Comparison of ENCODE assay signal across 22 cellular contexts in genomic region chr5:132239776-132240175, GRCh38. TPM values are rescaled to one million over a fixed set of nuclear protein-coding genes. Genes with fewer than 3 reads are reported as not detected.
DNase-seq lines count a peak whose midpoint lies in the region; ATAC-seq and TF ChIP-seq lines count a peak whose summit lies in the region.
"Had no signal": no experiment of that assay in that cellular context is flagged by ENCODE, and none has a peak within 500 bp of the region (broad histone marks: within the 10 kb centered on the region; RNA-seq: fewer than 3 reads in every experiment).

No MANE protein-coding gene starts in this region.

- H3K36me3 Mint-ChIP-seq in natural killer cell treated with Interleukin-12 subunit alpha and Interleukin-12 subunit beta and Interleukin-15 and Interleukin-18, amount 100 ng/mL, for 72 hours = peaks cover 7% of the 10 kb centered on the region
- peaks cover 8% of the 10 kb centered on the region for H3K36me3 Mint-ChIP-seq in natural killer cell

- no peaks in the 10 kb centered on the region for H3K36me3 ChIP-seq in uterus
- H3K36me3 ChIP-seq: BE2C had no signal

- intact Hi-C loops in natural killer cell (cut with micrococcal nuclease) (no loop called here), sciatic nerve (cut with DNase I) (loop anchor here (10.0 kb wide), 1 partner anchor 55 kb away; the partner anchor contains the start of gene SLC22A4), uterus (cut with DNase I; ENCODE audit: low total_unique reads) (no loop called here)

- H3K4me3 ChIP-seq in coronary artery (no peak overlapping the region), uterus (no peak overlapping the region)
- H3K4me3 ChIP-seq: A549 had no signal

- H3K9me3 Mint-ChIP-seq in natural killer cell treated with Interleukin-12 subunit alpha and Interleukin-12 subunit beta and Interleukin-15 and Interleukin-18, amount 100 ng/mL, for 72 hours = peaks cover 4% of the 10 kb centered on the region
- H3K9me3 Mint-ChIP-seq in natural killer cell = peaks cover 2 to 3% of the 10 kb centered on the region in 2 donors

- H3K4me3 Mint-ChIP-seq in natural killer cell treated with Interleukin-12 subunit alpha and Interleukin-12 subunit beta and Interleukin-15 and Interleukin-18, amount 100 ng/mL, for 72 hours = no peak overlapping the region
- no peak overlapping the region for H3K4me3 Mint-ChIP-seq in natural killer cell
- H3K4me3 Mint-ChIP-seq: CD4-positive, CD25-positive, alpha-beta regulatory T cell had no signal

- H3K27me3 ChIP-seq in uterus = no peaks in the 10 kb centered on the region
- H3K27me3 ChIP-seq: BE2C had no signal

- H3K27ac ChIP-seq in coronary artery (no peak overlapping the region), uterus (no peak overlapping the region)
- H3K27ac ChIP-seq: A549, HL-60 had no signal

- TF ChIP-seq CTCF in natural killer cell (IDR thresholded peaks at IDR 0.05) (no peak), coronary artery (IDR thresholded peaks at IDR 0.05) (no peak), uterus (IDR thresholded peaks at IDR 0.05) (no peak)

- no peak for TF ChIP-seq POLR2A in uterus (IDR thresholded peaks at IDR 0.05)

- H3K4me1 Mint-ChIP-seq in natural killer cell treated with Interleukin-12 subunit alpha and Interleukin-12 subunit beta and Interleukin-15 and Interleukin-18, amount 100 ng/mL, for 72 hours (ENCODE audit: low read depth in 2 of 2) = no peaks in the 10 kb centered on the region
- no peaks in the 10 kb centered on the region for H3K4me1 Mint-ChIP-seq in natural killer cell
- H3K4me1 Mint-ChIP-seq: CD4-positive, CD25-positive, alpha-beta regulatory T cell had no signal

- H3K9me3 ChIP-seq in uterus = peaks cover 0 to 3% of the 10 kb centered on the region in 2 donors
- H3K9me3 ChIP-seq: BE2C had no signal

- peak overlapping the region in 1 of 2 donors; percentile 0 for H3K27ac Mint-ChIP-seq in natural killer cell treated with Interleukin-12 subunit alpha and Interleukin-12 subunit beta and Interleukin-15 and Interleukin-18, amount 100 ng/mL, for 72 hours
- no peak overlapping the region for H3K27ac Mint-ChIP-seq in natural killer cell
- H3K27ac Mint-ChIP-seq: CD4-positive, CD25-positive, alpha-beta regulatory T cell had no signal

- peak; percentile 42 for DNase-seq in natural killer cell treated with Interleukin-12 subunit alpha and Interleukin-12 subunit beta and Interleukin-15 and Interleukin-18, amount 100 ng/mL, for 72 hours (ENCODE audit: low spot score)
- DNase-seq in natural killer cell (no peak), coronary artery (ENCODE audit: low spot score) (peak; percentile 52), sciatic nerve (ENCODE audit: low spot score) (peak; percentile 21), uterus (peak; percentile 3 to 5), T-helper 2 cell (no peak), NOMO-1 (lab: John Stamatoyannopoulos, UW; ENCODE audit: unreplicated experiment in 2 of 2) (no peak)
- no peak for DNase-seq in activated CD4-positive, alpha-beta T cell treated with anti-CD3 and anti-CD28 coated beads for 4 hours
- DNase-seq: BE2C; CD4-positive, CD25-positive, alpha-beta regulatory T cell; EL; GF-D8; KBM-7; NCI-H1092 treated with DMSO at 0.1 percent for 48 hours; NCI-H146; NCI-H2029; NCI-H2227 treated with DMSO at 0.1 percent for 48 hours; NCI-H510A treated with DMSO at 0.1 percent for 48 hours; NCI-H748 treated with DMSO at 0.1 percent for 48 hours had no signal

- peaks cover 7 to 9% of the 10 kb centered on the region in 2 donors for H3K27me3 Mint-ChIP-seq in natural killer cell treated with Interleukin-12 subunit alpha and Interleukin-12 subunit beta and Interleukin-15 and Interleukin-18, amount 100 ng/mL, for 72 hours
- peaks cover 3 to 11% of the 10 kb centered on the region in 2 donors for H3K27me3 Mint-ChIP-seq in natural killer cell (ENCODE audit: low read depth in 2 of 2)

- no peak for ATAC-seq in natural killer cell treated with Interleukin-12 subunit alpha and Interleukin-12 subunit beta and Interleukin-15 and Interleukin-18, amount 100 ng/mL, for 72 hours
- ATAC-seq in natural killer cell = no peak
- ATAC-seq in sciatic nerve = no peak
- ATAC-seq: A549, HepG2 had no signal

- no peaks in the 10 kb centered on the region for H3K4me1 ChIP-seq in uterus
- H3K4me1 ChIP-seq: A549, BE2C had no signal

RNA-seq across cellular contexts. Expression of gene P4HA2, which starts 12.1 kb away (rescaled TPM):
- 10 to 100 TPM in 1 of 2 donors, 1 to 10 TPM in 1; 5.5 to 20.1 TPM for total RNA-seq in natural killer cell treated with Interleukin-12 subunit alpha and Interleukin-12 subunit beta and Interleukin-15 and Interleukin-18, amount 100 ng/mL, for 72 hours
- under 1 TPM in 1 of 3 donors, not detected in 2; 0.20 TPM for total RNA-seq in natural killer cell
- total RNA-seq in sciatic nerve = 26.9 TPM
- total RNA-seq in uterus = 100 to 1,000 TPM in 1 of 4 donors, 10 to 100 TPM in 3; 19.4 to 112 (median 85.2) TPM
- total RNA-seq: CD4-positive, CD25-positive, alpha-beta regulatory T cell had no signal

RNA-seq across cellular contexts. Expression of gene PDLIM4, which starts 17.7 kb away (rescaled TPM):
- not detected for total RNA-seq in natural killer cell treated with Interleukin-12 subunit alpha and Interleukin-12 subunit beta and Interleukin-15 and Interleukin-18, amount 100 ng/mL, for 72 hours
- total RNA-seq in natural killer cell = not detected
- total RNA-seq in sciatic nerve = 50.2 TPM
- 100 to 1,000 TPM in 1 of 4 donors, 10 to 100 TPM in 3; 14.1 to 148 (median 45.3) TPM for total RNA-seq in uterus
- total RNA-seq: CD4-positive, CD25-positive, alpha-beta regulatory T cell had no signal

RNA-seq across cellular contexts. Expression of gene SLC22A4, which starts 54.4 kb away (rescaled TPM):
- 1 to 10 TPM in 1 of 2 donors, under 1 TPM in 1; 0.93 to 2.5 TPM for total RNA-seq in natural killer cell treated with Interleukin-12 subunit alpha and Interleukin-12 subunit beta and Interleukin-15 and Interleukin-18, amount 100 ng/mL, for 72 hours
- total RNA-seq in natural killer cell (1 to 10 TPM in 1 of 3 donors, under 1 TPM in 2; 0.14 to 2.3 (median 0.27) TPM), sciatic nerve (5.7 TPM), uterus (1 to 10 TPM in 3 of 4 donors, under 1 TPM in 1; 0.26 to 4.5 (median 2.3) TPM)
- total RNA-seq: CD4-positive, CD25-positive, alpha-beta regulatory T cell had no signal

Comparison
In these comparisons a context has a peak if more than half of its experiments do, and no peak if none do; other contexts are left out.
1. DNase-seq: peak in natural killer cell treated with Interleukin-12 subunit alpha and Interleukin-12 subunit beta and Interleukin-15 and Interleukin-18, amount 100 ng/mL, for 72 hours (single experiment), coronary artery (single experiment), sciatic nerve (single experiment) and uterus (2 of 2); none in natural killer cell (single experiment), activated CD4-positive, alpha-beta T cell treated with anti-CD3 and anti-CD28 coated beads for 4 hours (0 of 2), T-helper 2 cell (0 of 5) and NOMO-1 (0 of 2).
2. RNA of gene P4HA2, which starts 12.1 kb away (total RNA-seq): 19.4 to 112 TPM in uterus, 26.9 TPM in sciatic nerve (single experiment) and 5.5 to 20.1 TPM in natural killer cell treated with Interleukin-12 subunit alpha and Interleukin-12 subunit beta and Interleukin-15 and Interleukin-18, amount 100 ng/mL, for 72 hours; 0.20 TPM in natural killer cell; every median in the first group is over 4 times any median in the second.
3. RNA of gene PDLIM4, which starts 17.7 kb away (total RNA-seq): 14.1 to 148 TPM in uterus and 50.2 TPM in sciatic nerve (single experiment); not detected in natural killer cell treated with Interleukin-12 subunit alpha and Interleukin-12 subunit beta and Interleukin-15 and Interleukin-18, amount 100 ng/mL, for 72 hours and not detected in natural killer cell; every median in the first group is over 10 times any median in the second.